In genomic region chr16:3945751-3946603, GRCh38 we compare ENCODE assay signal across 8 cellular contexts.
DNase-seq lines count a peak whose midpoint lies in the region; ATAC-seq and TF ChIP-seq lines count a peak whose summit lies in the region.

No MANE protein-coding gene starts in this region.

- ATAC-seq in HG03025 (IDR thresholded peaks at IDR 0.05; ENCODE audit: low FRiP score, unreplicated experiment), result no peak
- ATAC-seq in GM18858 (IDR thresholded peaks at IDR 0.05; ENCODE audit: unreplicated experiment), result no peak
- ATAC-seq in GM18868 (IDR thresholded peaks at IDR 0.05; ENCODE audit: unreplicated experiment), result no peak

- H3K27ac ChIP-seq in epithelial cell of prostate (no peak overlapping the region), osteoblast (ENCODE audit: low read depth, low read length) (peak overlapping the region; percentile 85)

- no peak overlapping the region for H2AFZ ChIP-seq in osteoblast (ENCODE audit: low read length)

- H3K79me2 ChIP-seq in osteoblast (ENCODE audit: insufficient read depth, low read length), result no peaks in the 10 kb centered on the region

- no peaks in the 10 kb centered on the region for H3K36me3 ChIP-seq in osteoblast (ENCODE audit: insufficient read depth, low read length)

- H3K4me1 ChIP-seq in osteoblast (ENCODE audit: insufficient read depth, low read length), result peaks cover 24% of the 10 kb centered on the region

- DNase-seq in DMS79 treated with DMSO at 0.1 percent for 48 hours (lab: John Stamatoyannopoulos, UW) (peak; percentile 74), NCI-H446 treated with DMSO at 0.1 percent for 48 hours (lab: John Stamatoyannopoulos, UW) (peak; percentile 8), epithelial cell of prostate (ENCODE audit: low read depth, low spot score) (peak; percentile 41), osteoblast (ENCODE audit: insufficient read length, low spot score, missing footprints) (peak; percentile 98), OCI-M1 (lab: John Stamatoyannopoulos, UW) (no peak)

- no peak for TF ChIP-seq CTCF in osteoblast (IDR thresholded peaks at IDR 0.05; ENCODE audit: extremely low read depth, low read depth, low read length)

- no peaks in the 10 kb centered on the region for H4K20me1 ChIP-seq in osteoblast (ENCODE audit: insufficient read depth, low read length)

- H3K4me2 ChIP-seq in osteoblast (ENCODE audit: insufficient read depth, low read length), result peak overlapping the region; percentile 68

- H3K27me3 ChIP-seq in osteoblast (ENCODE audit: insufficient read depth, low read length), result no peaks in the 10 kb centered on the region

- H3K4me3 ChIP-seq in osteoblast (ENCODE audit: insufficient read depth, low read length), result no peak overlapping the region

- no peaks in the 10 kb centered on the region for H3K9me3 ChIP-seq in osteoblast (ENCODE audit: low read depth, low read length)
